Comparison of ENCODE assay signal across 14 cellular contexts in genomic region chr13:27789153-27789494, GRCh38. TPM values are rescaled to one million over a fixed set of nuclear protein-coding genes. Genes with fewer than 3 reads are reported as not detected.
DNase-seq lines count a peak whose midpoint lies in the region; ATAC-seq and TF ChIP-seq lines count a peak whose summit lies in the region.
"Had no signal": no experiment of that assay in that cellular context is flagged by ENCODE, and none has a peak within 500 bp of the region (broad histone marks: within the 10 kb centered on the region; RNA-seq: fewer than 3 reads in every experiment).

No MANE protein-coding gene starts in this region.

- no peaks in the 10 kb centered on the region for H4K20me1 ChIP-seq in OCI-LY1 (ENCODE audit: insufficient read depth, low read length)

- intact Hi-C loops in spleen (cut with DNase I; ENCODE audit: low total_unique reads) = no loop called here

- H3K27ac ChIP-seq in OCI-LY1 (ENCODE audit: low read depth, low read length, poor library complexity, severe bottlenecking) (no peak overlapping the region), coronary artery (no peak overlapping the region), spleen (no peak overlapping the region)
- H3K27ac ChIP-seq: transverse colon had no signal

- H3K27me3 ChIP-seq in OCI-LY1 (ENCODE audit: insufficient read depth, low read length) = peaks cover 3% of the 10 kb centered on the region; the same call in 1 of the 2 replicates
- H3K27me3 ChIP-seq in spleen (replicated peaks in 1 of 7) = peaks cover 13 to 82% (median 68%) of the 10 kb centered on the region in 7 donors

- DNase-seq in activated T-cell treated with anti-CD3 and anti-CD28 coated beads, Interleukin-2, amount 50 U/mL, for 4 hours = no peak
- DNase-seq in activated T-cell treated with anti-CD3 and anti-CD28 coated beads, Interleukin-2, amount 50 U/mL, for 1 hour = no peak
- DNase-seq in coronary artery (ENCODE audit: low spot score) (no peak), spleen (no peak)
- DNase-seq: cerebellar nuclear complex, kidney glomerular epithelial cell, NCI-H2227 treated with DMSO at 0.1 percent for 48 hours, transverse colon had no signal

- H3K4me3 Mint-ChIP-seq in activated T-cell treated with anti-CD3 and anti-CD28 coated beads, Interleukin-2, amount 50 U/mL, for 4 hours = peak overlapping the region; percentile 39

- no peaks in the 10 kb centered on the region for H3F3A ChIP-seq in OCI-LY1 (ENCODE audit: insufficient read depth, low read length)

- no peak for ATAC-seq in activated T-cell treated with anti-CD3 and anti-CD28 coated beads, Interleukin-2, amount 50 U/mL, for 4 hours
- no peak for ATAC-seq in HG02588 (IDR thresholded peaks at IDR 0.05; ENCODE audit: unreplicated experiment)
- no peak for ATAC-seq in SK-N-SH treated with all-trans-retinoic acid at 6 μM for 48 hours
- ATAC-seq in GM21576 (IDR thresholded peaks at IDR 0.05; ENCODE audit: unreplicated experiment) = no peak

- TF ChIP-seq POLR2A in spleen (IDR thresholded peaks at IDR 0.05) = no peak

- peaks cover 4% of the 10 kb centered on the region for H3K9me3 Mint-ChIP-seq in activated T-cell treated with anti-CD3 and anti-CD28 coated beads, Interleukin-2, amount 50 U/mL, for 4 hours

- 7 to 12% (median 9%) methylated on average over 6 of the region's 6 CpGs for WGBS in spleen, 5 donors

- peak overlapping the region; percentile 71 for H3K4me2 ChIP-seq in OCI-LY1 (ENCODE audit: low read length)

- no peaks in the 10 kb centered on the region for H3K36me3 Mint-ChIP-seq in activated T-cell treated with anti-CD3 and anti-CD28 coated beads, Interleukin-2, amount 50 U/mL, for 4 hours (ENCODE audit: insufficient read depth)

- H3K9me3 ChIP-seq in OCI-LY1 (ENCODE audit: low read length) (no peaks in the 10 kb centered on the region), spleen (peaks cover 0 to 14% (median 0%) of the 10 kb centered on the region in 8 donors)
- H3K9me3 ChIP-seq: transverse colon had no signal

- no peaks in the 10 kb centered on the region for H3K79me2 ChIP-seq in OCI-LY1 (ENCODE audit: insufficient read depth, low read length)

- TF ChIP-seq CTCF in OCI-LY1 (IDR thresholded peaks at IDR 0.05; ENCODE audit: low read length) (no peak), coronary artery (IDR thresholded peaks at IDR 0.05) (no peak), spleen (IDR thresholded peaks at IDR 0.05 in 8 of 11, conservative IDR thresholded peaks at IDR 0.05 in 3 of 11) (no peak)

- H3K36me3 ChIP-seq in OCI-LY1 (ENCODE audit: insufficient read depth, low read length) = no peaks in the 10 kb centered on the region
- H3K36me3 ChIP-seq in spleen = no peaks in the 10 kb centered on the region
- H3K36me3 ChIP-seq: transverse colon had no signal

- peaks cover 17% of the 10 kb centered on the region for H3K4me1 ChIP-seq in OCI-LY1 (ENCODE audit: insufficient read depth, low read length, severe bottlenecking)
- H3K4me1 ChIP-seq in spleen = peaks cover 17 to 53% (median 40%) of the 10 kb centered on the region in 6 donors

- H3K27me3 Mint-ChIP-seq in activated T-cell treated with anti-CD3 and anti-CD28 coated beads, Interleukin-2, amount 50 U/mL, for 4 hours (ENCODE audit: low read depth) = peaks cover 67% of the 10 kb centered on the region

- H3K4me1 Mint-ChIP-seq in activated T-cell treated with anti-CD3 and anti-CD28 coated beads, Interleukin-2, amount 50 U/mL, for 4 hours (ENCODE audit: low read depth) = peaks cover 30% of the 10 kb centered on the region

- no peak overlapping the region for H2AFZ ChIP-seq in OCI-LY1 (ENCODE audit: low read length)

- peak overlapping the region; percentile 35; the same call in 1 of the 2 replicates for H3K9ac ChIP-seq in OCI-LY1 (ENCODE audit: low read length)

- H3K9me2 ChIP-seq in OCI-LY1 (ENCODE audit: low read depth, low read length) = no peaks in the 10 kb centered on the region

- H3K4me3 ChIP-seq in OCI-LY1 (ENCODE audit: low read depth, low read length, poor library complexity, severe bottlenecking) (peak overlapping the region; percentile 48), coronary artery (peak overlapping the region; percentile 58), spleen (peak overlapping the region in 5 of 8 donors; percentile 22 to 62 (median 38))
- H3K4me3 ChIP-seq: GM12878 had no signal

TF ChIP-seq in SK-N-SH treated with all-trans-retinoic acid at 6 μM for 48 hours, 23 proteins besides CTCF, POLR2A, EP300 and RAD21:
- TF ChIP-seq ISL1 (CRISPR knock-in tag; IDR thresholded peaks at IDR 0.05) = no peak

RNA-seq across cellular contexts. Expression of gene GSX1, which starts 3.2 kb away (rescaled TPM):
- not detected for total RNA-seq in activated T-cell treated with anti-CD3 and anti-CD28 coated beads, Interleukin-2, amount 50 U/mL, for 4 hours
- total RNA-seq in spleen = not detected
- not detected for polyA plus RNA-seq in spleen
- total RNA-seq: GM12878, posterior vena cava, transverse colon had no signal
- polyA plus RNA-seq: GM12878 had no signal
